In genomic region chr2:96160366-96160765, GRCh38 we compare ENCODE assay signal across 7 cellular contexts. TPM values are rescaled to one million over a fixed set of nuclear protein-coding genes. Genes with fewer than 3 reads are reported as not detected.
"Had no signal": no experiment of that assay in that cellular context is flagged by ENCODE, and none has a peak within 500 bp of the region (broad histone marks: within the 10 kb centered on the region; RNA-seq: fewer than 3 reads in every experiment).

No MANE protein-coding gene starts in this region.

RNA-seq across cellular contexts. Expression of gene ASTL, which starts 22.1 kb away (rescaled TPM):
- total RNA-seq: ascending aorta, cardiac muscle cell, MCF 10A, PC-9, Right ventricle myocardium inferior, SK-MEL-5 had no signal
- polyA plus RNA-seq: cardiac muscle cell, IgD-negative memory B cell had no signal

RNA-seq across cellular contexts. Expression of gene ADRA2B, which starts 44.0 kb away (rescaled TPM):
- total RNA-seq: MCF 10A, SK-MEL-5 had no signal
- polyA plus RNA-seq: IgD-negative memory B cell had no signal
